In the genomic region with DNA sequence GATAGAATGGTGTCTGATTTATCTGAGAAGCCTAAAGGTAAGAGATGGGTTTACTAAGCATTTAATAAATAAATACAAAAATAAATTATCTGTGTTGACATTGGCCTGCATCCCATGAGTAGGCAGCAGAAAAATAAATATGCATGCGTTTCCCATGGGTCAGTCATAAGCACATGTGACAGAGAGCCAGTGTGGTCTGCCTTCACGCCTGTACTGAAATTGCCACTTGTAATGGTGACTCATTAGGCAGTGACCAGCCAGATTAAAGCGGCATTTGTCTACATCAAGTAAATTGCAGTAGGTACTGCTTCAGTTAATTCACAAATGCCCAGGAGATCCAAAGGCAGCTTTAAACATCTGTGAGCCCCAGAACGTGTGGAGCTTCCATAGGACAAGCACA, we compare ENCODE assay signal across 18 cellular contexts.
A peak's percentile ranks its signal among the peaks of the same experiment; 100 is the strongest.
DNase-seq lines count a peak whose midpoint lies in the region; ATAC-seq and TF ChIP-seq lines count a peak whose summit lies in the region.
"Had no signal": no experiment of that assay in that cellular context is flagged by ENCODE, and none has a peak within 500 bp of the region (broad histone marks: within the 10 kb centered on the region; RNA-seq: fewer than 3 reads in every experiment).

No MANE protein-coding gene starts in this region.

- DNase-seq in HCEC 1CT, result peak; percentile 25
- no peak for DNase-seq in DMS153 treated with DMSO at 0.1 percent for 48 hours (lab: John Stamatoyannopoulos, UW; ENCODE audit: unreplicated experiment)
- no peak for DNase-seq in T-helper 1 cell
- DNase-seq in NCI-H1092 (lab: John Stamatoyannopoulos, UW), result no peak
- DNase-seq: ACHN; activated CD4-positive, alpha-beta memory T cell treated with anti-CD3 and anti-CD28 coated beads, Interleukin-2, amount 10 ng/mL, durations not matched to agents 7 days and 5 days; activated T-cell treated with anti-CD3 and anti-CD28 coated beads, Interleukin-2, amount 50 U/mL, for 72 hours; erythroblast; left colon; NCI-H1048; NCI-H226; retina had no signal

- H3K4me3 ChIP-seq in iPS-15b (ENCODE audit: low read depth, low read length), result no peak overlapping the region
- H3K4me3 ChIP-seq: SJSA1, thoracic aorta had no signal

- no peaks in the 10 kb centered on the region for H3K27me3 ChIP-seq in iPS-15b (ENCODE audit: control insufficient read depth, insufficient read depth, low read length)
- H3K27me3 ChIP-seq: SJSA1 had no signal

- H3K4me1 ChIP-seq in iPS-15b (ENCODE audit: control insufficient read depth, insufficient read depth, low read length), result no peaks in the 10 kb centered on the region

- H3K27ac ChIP-seq in 22Rv1, result peak overlapping the region; percentile 58
- peak overlapping the region; percentile 26; the same call in 1 of the 2 replicates for H3K27ac ChIP-seq in VCaP
- H3K27ac ChIP-seq: SJSA1, thoracic aorta had no signal

- H3K9ac ChIP-seq in iPS-15b (ENCODE audit: low read depth, low read length), result peak overlapping the region; percentile 29

- H3K9me3 ChIP-seq in iPS-15b (ENCODE audit: control insufficient read depth, insufficient read depth, low read length), result no peaks in the 10 kb centered on the region
- H3K9me3 ChIP-seq: SJSA1, thoracic aorta had no signal

- ATAC-seq in GM21390 (IDR thresholded peaks at IDR 0.05; ENCODE audit: unreplicated experiment), result no peak
- ATAC-seq: activated T-cell treated with anti-CD3 and anti-CD28 coated beads, Interleukin-2, amount 50 U/mL, for 72 hours; left colon had no signal

- TF ChIP-seq CTCF in 22Rv1 (IDR thresholded peaks at IDR 0.05), result no peak
- TF ChIP-seq CTCF in VCaP (conservative IDR thresholded peaks at IDR 0.05), result no peak

- no peaks in the 10 kb centered on the region for H3K36me3 ChIP-seq in iPS-15b (ENCODE audit: control insufficient read depth, insufficient read depth, low read length)
- H3K36me3 ChIP-seq: SJSA1, thoracic aorta had no signal
